8 cellular contexts compared by ENCODE assay signal in the genomic region with DNA sequence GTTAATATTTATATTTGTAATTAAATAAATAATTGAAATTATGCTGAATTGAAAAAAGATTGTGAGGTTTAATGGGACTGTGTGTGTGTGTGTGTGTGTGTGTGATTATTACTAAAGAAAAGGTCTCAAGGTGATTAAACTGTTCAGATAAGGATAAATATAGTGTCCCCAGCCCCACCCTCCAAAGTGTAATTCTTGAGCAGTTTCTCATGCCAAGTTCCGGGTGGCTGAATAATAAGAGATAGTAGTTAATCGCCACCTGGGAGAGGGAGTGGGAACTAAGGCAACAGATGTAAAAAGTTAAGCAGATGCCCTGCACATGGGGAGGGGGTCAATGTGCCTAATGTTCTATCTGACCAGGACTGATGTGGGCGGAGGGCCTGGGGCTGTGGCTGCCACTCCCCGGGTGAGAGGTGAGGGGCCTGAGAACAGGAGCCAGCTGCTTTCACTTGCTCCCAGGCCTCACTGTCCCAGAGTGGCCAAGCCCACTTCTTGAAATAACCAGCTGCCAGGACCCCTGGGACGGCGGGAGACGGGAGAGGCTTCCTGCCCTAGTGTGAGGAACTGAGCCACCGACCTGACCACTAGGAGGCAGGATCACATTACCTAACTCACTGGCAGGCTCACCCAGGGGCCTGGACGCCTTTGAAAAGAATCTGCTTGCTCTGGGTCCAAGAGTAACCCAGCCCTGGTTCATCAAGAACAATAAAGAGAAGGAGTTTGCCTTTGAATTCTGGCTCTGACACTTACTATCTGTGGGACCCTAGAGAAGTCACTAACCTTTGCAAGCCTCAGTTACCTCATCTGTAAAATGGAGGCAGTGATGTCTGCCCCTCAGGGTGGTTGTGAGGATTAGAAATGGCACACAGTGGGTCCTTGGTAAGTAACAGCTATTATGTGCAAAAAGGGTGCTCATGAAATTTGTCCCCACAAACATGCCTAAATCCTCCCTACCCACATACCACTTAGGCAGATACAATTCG.
A peak's percentile ranks its signal among the peaks of the same experiment; 100 is the strongest.
DNase-seq lines count a peak whose midpoint lies in the region; ATAC-seq and TF ChIP-seq lines count a peak whose summit lies in the region.

No MANE protein-coding gene starts in this region.

- no peak overlapping the region for H3K9ac ChIP-seq in SK-N-SH

- no peaks in the 10 kb centered on the region for H3K27me3 ChIP-seq in SK-N-SH (ENCODE audit: insufficient read depth)

- no peaks in the 10 kb centered on the region for H3K36me3 ChIP-seq in SK-N-SH (replicated peaks in 1 of 2; ENCODE audit: control insufficient read depth in 1 of 2, insufficient read depth in 2 of 2, low read length in 1 of 2)

- no peak overlapping the region for H2AFZ ChIP-seq in SK-N-SH (ENCODE audit: low read depth)

- DNase-seq in SK-N-SH (peak; percentile 66), fibroblast of peridontal ligament (ENCODE audit: extremely low read depth) (peak; percentile 46), retina (peak; percentile 51), middle frontal gyrus (ENCODE audit: extremely low spot score, low spot score) (no peak), NCI-H2171 treated with DMSO at 0.1 percent for 48 hours (lab: John Stamatoyannopoulos, UW) (no peak)

- POLR2A ChIA-PET in SK-N-SH (lab: Yijun Ruan, JAX): no interaction called here

- CTCF ChIA-PET in SK-N-SH (lab: Yijun Ruan, JAX): interaction anchor here (0.6 to 4.8 kb wide), 10 partner anchors 9 to 575 kb away, joined by 3 to 15 read pairs (median 4); no protein-coding TSS in a partner anchor

- H3K79me2 ChIP-seq in SK-N-SH (ENCODE audit: insufficient read depth): no peaks in the 10 kb centered on the region

- H3K9me2 ChIP-seq in SK-N-SH: no peaks in the 10 kb centered on the region

- H4K20me1 ChIP-seq in SK-N-SH (ENCODE audit: insufficient read depth): no peaks in the 10 kb centered on the region

- 58% methylated on average over 5 of the region's 10 CpGs for WGBS in SK-N-SH (ENCODE audit: low lambda C conversion rate)

- H3K9me3 ChIP-seq in SK-N-SH: no peaks in the 10 kb centered on the region

- no peaks in the 10 kb centered on the region for H3F3A ChIP-seq in SK-N-SH (replicated peaks; ENCODE audit: insufficient read depth)

- peaks cover 0 to 3% of the 10 kb centered on the region in 2 experiments; a peak in 3 of 4 replicates for H3K4me1 ChIP-seq in SK-N-SH (ENCODE audit: control insufficient read depth in 1 of 2, insufficient read depth in 2 of 2, low read depth in 1 of 2, low read length in 1 of 2)

- H3K4me3 ChIP-seq in SK-N-SH (ENCODE audit: low read depth in 2 of 2, low read length in 1 of 2): no peak overlapping the region; a peak in 1 of 4 replicates

- ATAC-seq in GM18502 (IDR thresholded peaks at IDR 0.05; ENCODE audit: poor library complexity, unreplicated experiment) (peak; percentile 77), HG03565 (IDR thresholded peaks at IDR 0.05; ENCODE audit: unreplicated experiment) (peak; percentile 64)

- TF ChIP-seq RAD21 in SK-N-SH (IDR thresholded peaks at IDR 0.05; ENCODE audit: low read length): peak; percentile 74

- H3K27ac ChIP-seq in C4-2B (no peak overlapping the region), SK-N-SH (ENCODE audit: low read depth in 2 of 2, low read length in 1 of 2) (no peak overlapping the region)

- H3K4me2 ChIP-seq in SK-N-SH: no peak overlapping the region

- TF ChIP-seq EP300 in SK-N-SH (IDR thresholded peaks at IDR 0.05; ENCODE audit: borderline replicate concordance in 1 of 2, low read depth in 1 of 2, low read length in 1 of 2): no peak

- TF ChIP-seq CTCF in C4-2B (conservative IDR thresholded peaks at IDR 0.05): peak; percentile 85
- TF ChIP-seq CTCF in SK-N-SH (IDR thresholded peaks at IDR 0.05): peak; percentile 57

TF ChIP-seq in SK-N-SH, 30 proteins besides CTCF, POLR2A, EP300 and RAD21:
- TF ChIP-seq, protein P1, sequence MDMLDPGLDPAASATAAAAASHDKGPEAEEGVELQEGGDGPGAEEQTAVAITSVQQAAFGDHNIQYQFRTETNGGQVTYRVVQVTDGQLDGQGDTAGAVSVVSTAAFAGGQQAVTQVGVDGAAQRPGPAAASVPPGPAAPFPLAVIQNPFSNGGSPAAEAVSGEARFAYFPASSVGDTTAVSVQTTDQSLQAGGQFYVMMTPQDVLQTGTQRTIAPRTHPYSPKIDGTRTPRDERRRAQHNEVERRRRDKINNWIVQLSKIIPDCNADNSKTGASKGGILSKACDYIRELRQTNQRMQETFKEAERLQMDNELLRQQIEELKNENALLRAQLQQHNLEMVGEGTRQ (IDR thresholded peaks at IDR 0.05; ENCODE audit: borderline replicate concordance, low read depth, low read length): no peak
- peak; percentile 55 for TF ChIP-seq SMC3 (IDR thresholded peaks at IDR 0.05; ENCODE audit: low read depth, low read length)

Comparison
In these comparisons a context has a peak if more than half of its experiments do, and no peak if none do; other contexts are left out.
1. DNase-seq: peak in SK-N-SH (single experiment), fibroblast of peridontal ligament (single experiment) and retina (single experiment); none in middle frontal gyrus (single experiment) and NCI-H2171 treated with DMSO at 0.1 percent for 48 hours (single experiment).